In genomic region chr5:415928-416635, GRCh38 we compare ENCODE assay signal across 13 cellular contexts. TPM values are rescaled to one million over a fixed set of nuclear protein-coding genes. Genes with fewer than 3 reads are reported as not detected.
DNase-seq lines count a peak whose midpoint lies in the region; ATAC-seq, FAIRE-seq and TF ChIP-seq lines count a peak whose summit lies in the region.
"Had no signal": no experiment of that assay in that cellular context is flagged by ENCODE, and none has a peak within 500 bp of the region (broad histone marks: within the 10 kb centered on the region; RNA-seq: fewer than 3 reads in every experiment).

No MANE protein-coding gene starts in this region.

- H3K9ac ChIP-seq in rectal smooth muscle tissue (ENCODE audit: low read length) = peak overlapping the region; percentile 62
- H3K9ac ChIP-seq: KMS-11 had no signal

- no peak for TF ChIP-seq POLR2A in GM12892 (IDR thresholded peaks at IDR 0.05; ENCODE audit: low read depth, low read length)

- DNase-seq in OCI-LY7 (ENCODE audit: low spot score) = no peak
- no peak for DNase-seq in left ventricle myocardium inferior
- no peak for DNase-seq in GM12892 (ENCODE audit: insufficient read length)
- DNase-seq in Kasumi-1 (lab: John Stamatoyannopoulos, UW) = no peak
- DNase-seq in NCI-H1930 (lab: John Stamatoyannopoulos, UW) = no peak
- DNase-seq: brain microvascular endothelial cell, COR-L47, SW 1271 had no signal

- POLR2A ChIA-PET in OCI-LY7 (lab: Charles Lee) = no interaction called here

- H3K9me3 ChIP-seq in OCI-LY7 (ENCODE audit: low read length) = no peaks in the 10 kb centered on the region
- H3K9me3 ChIP-seq in left ventricle myocardium inferior (replicated peaks) = no peaks in the 10 kb centered on the region

- H3K4me3 ChIP-seq in OCI-LY7 (ENCODE audit: low read depth, low read length, poor library complexity, severe bottlenecking) (no peak overlapping the region), left ventricle myocardium inferior (peak overlapping the region; percentile 32), rectal smooth muscle tissue (ENCODE audit: low read length) (peak overlapping the region; percentile 52)

- H4K20me1 ChIP-seq in OCI-LY7 (ENCODE audit: insufficient read depth, low read length) = no peaks in the 10 kb centered on the region

- ATAC-seq in GM21528 (IDR thresholded peaks at IDR 0.05; ENCODE audit: low FRiP score, unreplicated experiment) (peak; percentile 21), GM18502 (IDR thresholded peaks at IDR 0.05; ENCODE audit: poor library complexity, unreplicated experiment) (no peak)

- no peak for FAIRE-seq in GM12892 (lab: Jason Lieb, UNC)
- FAIRE-seq: keratinocyte had no signal

- H3K4me1 ChIP-seq in OCI-LY7 (ENCODE audit: insufficient read depth, low read length, poor library complexity, severe bottlenecking) = peaks cover 21% of the 10 kb centered on the region
- peaks cover 14% of the 10 kb centered on the region for H3K4me1 ChIP-seq in left ventricle myocardium inferior
- H3K4me1 ChIP-seq in rectal smooth muscle tissue (ENCODE audit: control insufficient read depth, insufficient read depth, low read length) = peaks cover 14% of the 10 kb centered on the region

- no TSS peak for BruUV-seq in OCI-LY7 (replicated peaks; lab: Mats Ljungman, UMichigan)

- H3K27me3 ChIP-seq in left ventricle myocardium inferior (ENCODE audit: low read depth) (no peaks in the 10 kb centered on the region), rectal smooth muscle tissue (ENCODE audit: control insufficient read depth, insufficient read depth, low read length) (no peaks in the 10 kb centered on the region)
- H3K27me3 ChIP-seq: brain microvascular endothelial cell had no signal

- H3K36me3 ChIP-seq in OCI-LY7 (ENCODE audit: insufficient read depth, low read length) = no peaks in the 10 kb centered on the region
- no peaks in the 10 kb centered on the region for H3K36me3 ChIP-seq in left ventricle myocardium inferior
- H3K36me3 ChIP-seq in rectal smooth muscle tissue (ENCODE audit: control insufficient read depth, insufficient read depth, low read length) = no peaks in the 10 kb centered on the region
- H3K36me3 ChIP-seq: brain microvascular endothelial cell had no signal

- CTCF ChIA-PET in OCI-LY7 (lab: Charles Lee; ENCODE audit: unreplicated experiment) = interaction anchor here (0.6 kb wide), 1 partner anchor 63 kb away, joined by 3 read pairs; no protein-coding TSS in a partner anchor

- peak overlapping the region; percentile 52 for H3K4me2 ChIP-seq in OCI-LY7 (ENCODE audit: low read length)
- H3K4me2 ChIP-seq: KMS-11 had no signal

- H3K79me2 ChIP-seq in OCI-LY7 (ENCODE audit: insufficient read depth, low read depth, low read length) = no peaks in the 10 kb centered on the region

- H3K27ac ChIP-seq in OCI-LY7 (ENCODE audit: low read depth, low read length, poor library complexity, severe bottlenecking) = peak overlapping the region; percentile 56
- H3K27ac ChIP-seq in left ventricle myocardium inferior (replicated peaks) = peak overlapping the region; percentile 69
- H3K27ac ChIP-seq in rectal smooth muscle tissue (ENCODE audit: low read depth, low read length) = peak overlapping the region; percentile 86
- H3K27ac ChIP-seq: brain microvascular endothelial cell, KMS-11 had no signal

- no peaks in the 10 kb centered on the region for H3K9me2 ChIP-seq in OCI-LY7 (ENCODE audit: insufficient read depth, low read length)

- H2AFZ ChIP-seq in OCI-LY7 (ENCODE audit: low read length) = no peak overlapping the region; the same call in 1 of the 2 replicates

- intact Hi-C loops in OCI-LY7 (cut with micrococcal nuclease; ENCODE audit: unreplicated experiment) (no loop called here), left ventricle myocardium inferior (cut with micrococcal nuclease) (no loop called here)

- no peak for TF ChIP-seq CTCF in OCI-LY7 (conservative IDR thresholded peaks at IDR 0.05; ENCODE audit: low read length)
- no peak for TF ChIP-seq CTCF in left ventricle myocardium inferior (IDR thresholded peaks at IDR 0.05; ENCODE audit: borderline replicate concordance)

RNA-seq across cellular contexts. Expression of gene EXOC3, which starts 26.9 kb away (rescaled TPM):
- 27.4 and 31.0 TPM in 2 replicates for total RNA-seq in OCI-LY7 (2014; rRNA removed; shearing (Covaris generic))
- total RNA-seq in OCI-LY7 (2022) = 58.2 and 58.9 TPM in 2 replicates
- total RNA-seq in left ventricle myocardium inferior = 46.2 TPM
- polyA plus RNA-seq in GM12892 (2012; ENCODE audit: missing spikeins) = 27.5 TPM
